In genomic region chr4:107863850-107864371, GRCh38 we compare ENCODE assay signal across 9 cellular contexts. TPM values are rescaled to one million over a fixed set of nuclear protein-coding genes. Genes with fewer than 3 reads are reported as not detected.
DNase-seq lines count a peak whose midpoint lies in the region; ATAC-seq and TF ChIP-seq lines count a peak whose summit lies in the region.
"Had no signal": no experiment of that assay in that cellular context is flagged by ENCODE, and none has a peak within 500 bp of the region (broad histone marks: within the 10 kb centered on the region; RNA-seq: fewer than 3 reads in every experiment).

No MANE protein-coding gene starts in this region.

- H3K36me3 Mint-ChIP-seq in HFFc6 (ENCODE audit: low read depth), result peaks cover 4% of the 10 kb centered on the region; the same call in 1 of the 2 replicates

- DNase-seq in AG08395 (ENCODE audit: low spot score), result peak; percentile 10
- DNase-seq in HFFc6, result peak; percentile 44
- DNase-seq in cardiac fibroblast (ENCODE audit: low read depth in 2 of 2), result peak; percentile 58 to 73
- peak; percentile 55 for DNase-seq in mesenchymal stem cell
- DNase-seq in NCI-H2227 (lab: John Stamatoyannopoulos, UW; ENCODE audit: unreplicated experiment), result no peak
- DNase-seq in islet precursor cell, result no peak
- DNase-seq: NK-92 treated with Interleukin-12 subunit alpha and Interleukin-12 subunit beta, amount 100 ng/mL, for 24 hours had no signal

- H3K9ac ChIP-seq in mesenchymal stem cell (ENCODE audit: low read length), result no peak overlapping the region

- H3K14ac ChIP-seq in mesenchymal stem cell (ENCODE audit: low read length in 2 of 2), result no peak overlapping the region

- H3K27ac Mint-ChIP-seq in HFFc6, result peak overlapping the region; percentile 70

- H3K4me3 ChIP-seq in cardiac fibroblast (replicated peaks in 1 of 2; ENCODE audit: low read depth in 2 of 2, low read length in 2 of 2) (no peak overlapping the region), mesenchymal stem cell (ENCODE audit: insufficient read depth in 1 of 2, low read depth in 1 of 2, low read length in 2 of 2) (no peak overlapping the region)

- no peak overlapping the region for H3K23ac ChIP-seq in mesenchymal stem cell (ENCODE audit: low read length in 2 of 2)

- H3K9me3 Mint-ChIP-seq in HFFc6, result no peaks in the 10 kb centered on the region

- H3K79me1 ChIP-seq in mesenchymal stem cell (replicated peaks; ENCODE audit: low read length, poor library complexity, severe bottlenecking), result peaks cover 9% of the 10 kb centered on the region

- peaks cover 5% of the 10 kb centered on the region for H3K4me1 ChIP-seq in mesenchymal stem cell (ENCODE audit: control insufficient read depth, insufficient read depth, low read depth, low read length)

- no peak overlapping the region for H4K91ac ChIP-seq in mesenchymal stem cell (ENCODE audit: low read length)

- WGBS in mesenchymal stem cell, result 62% methylated on average over 2 of the region's 2 CpGs

- H4K8ac ChIP-seq in mesenchymal stem cell (ENCODE audit: low read length), result no peak overlapping the region

- peaks cover 24% of the 10 kb centered on the region for H3K4me1 Mint-ChIP-seq in HFFc6 (ENCODE audit: low read depth)

- no peak overlapping the region for H2AFZ ChIP-seq in mesenchymal stem cell (ENCODE audit: low read depth, low read length)

- no peak overlapping the region for H3K18ac ChIP-seq in mesenchymal stem cell (ENCODE audit: low read depth in 1 of 2, low read length in 2 of 2)

- no peak overlapping the region for H2BK120ac ChIP-seq in mesenchymal stem cell (ENCODE audit: low read depth, low read length)

- H3K27me3 ChIP-seq in mesenchymal stem cell (ENCODE audit: control insufficient read depth in 1 of 2, insufficient read depth in 1 of 2, low read length in 2 of 2), result no peaks in the 10 kb centered on the region

- H3K9me3 ChIP-seq in mesenchymal stem cell (ENCODE audit: control insufficient read depth, low read length), result no peaks in the 10 kb centered on the region

- peak overlapping the region; percentile 57 for H3K4me3 Mint-ChIP-seq in HFFc6

- no peak overlapping the region for H2BK12ac ChIP-seq in mesenchymal stem cell (ENCODE audit: low read length in 2 of 2)

- TF ChIP-seq CTCF in HFFc6 (IDR thresholded peaks at IDR 0.05), result no peak
- TF ChIP-seq CTCF in cardiac fibroblast (IDR thresholded peaks at IDR 0.05; ENCODE audit: low read depth, low read length), result no peak

- no peak overlapping the region for H3K4me2 ChIP-seq in mesenchymal stem cell (ENCODE audit: low read length, poor library complexity, severe bottlenecking)

- no peak overlapping the region for H3K4ac ChIP-seq in mesenchymal stem cell (ENCODE audit: low read depth in 1 of 2, low read length in 2 of 2)

- H3K27ac ChIP-seq in mesenchymal stem cell (ENCODE audit: low read length, poor library complexity, severe bottlenecking), result no peak overlapping the region

- no peak overlapping the region for H2BK5ac ChIP-seq in mesenchymal stem cell (ENCODE audit: low read depth, low read length, poor library complexity, severe bottlenecking)

- ATAC-seq in GM18873 (IDR thresholded peaks at IDR 0.05; ENCODE audit: low FRiP score, unreplicated experiment) (no peak), GM21390 (IDR thresholded peaks at IDR 0.05; ENCODE audit: unreplicated experiment) (no peak)

- no peak overlapping the region for H2AK5ac ChIP-seq in mesenchymal stem cell (ENCODE audit: low read length, severe bottlenecking)

- H3K36me3 ChIP-seq in mesenchymal stem cell (ENCODE audit: control insufficient read depth in 1 of 2, insufficient read depth in 2 of 2, low read depth in 1 of 2, low read length in 2 of 2), result peaks cover 0 to 35% of the 10 kb centered on the region in 2 experiments

- no peaks in the 10 kb centered on the region; the same call in none of the 2 replicates for H3K27me3 Mint-ChIP-seq in HFFc6 (ENCODE audit: insufficient read depth)

- H2BK15ac ChIP-seq in mesenchymal stem cell (ENCODE audit: low read depth, poor library complexity, severe bottlenecking), result no peak overlapping the region

RNA-seq across cellular contexts. Expression of gene SGMS2, which starts 39.2 kb away (rescaled TPM):
- total RNA-seq in HFFc6 (2021; fragmentation: NEBNext Ultra II Directional; extraction: Animal tissue kit (Norgen Biotek cat#: 25700)), result 10 to 100 TPM; 30.5 to 45.9 (median 34.7) TPM
- polyA plus RNA-seq in mesenchymal stem cell (2013, experiment 1 of 2), result 12.5 TPM
- 12.4 TPM for polyA plus RNA-seq in mesenchymal stem cell (2013, experiment 2 of 2)

Comparison
In these comparisons a context has a peak if more than half of its experiments do, and no peak if none do; other contexts are left out.
1. DNase-seq: peak in AG08395 (single experiment), HFFc6 (single experiment), cardiac fibroblast (2 of 2) and mesenchymal stem cell (single experiment); none in NCI-H2227 (single experiment) and islet precursor cell (single experiment).